8 cellular contexts compared by ENCODE assay signal in the genomic region with DNA sequence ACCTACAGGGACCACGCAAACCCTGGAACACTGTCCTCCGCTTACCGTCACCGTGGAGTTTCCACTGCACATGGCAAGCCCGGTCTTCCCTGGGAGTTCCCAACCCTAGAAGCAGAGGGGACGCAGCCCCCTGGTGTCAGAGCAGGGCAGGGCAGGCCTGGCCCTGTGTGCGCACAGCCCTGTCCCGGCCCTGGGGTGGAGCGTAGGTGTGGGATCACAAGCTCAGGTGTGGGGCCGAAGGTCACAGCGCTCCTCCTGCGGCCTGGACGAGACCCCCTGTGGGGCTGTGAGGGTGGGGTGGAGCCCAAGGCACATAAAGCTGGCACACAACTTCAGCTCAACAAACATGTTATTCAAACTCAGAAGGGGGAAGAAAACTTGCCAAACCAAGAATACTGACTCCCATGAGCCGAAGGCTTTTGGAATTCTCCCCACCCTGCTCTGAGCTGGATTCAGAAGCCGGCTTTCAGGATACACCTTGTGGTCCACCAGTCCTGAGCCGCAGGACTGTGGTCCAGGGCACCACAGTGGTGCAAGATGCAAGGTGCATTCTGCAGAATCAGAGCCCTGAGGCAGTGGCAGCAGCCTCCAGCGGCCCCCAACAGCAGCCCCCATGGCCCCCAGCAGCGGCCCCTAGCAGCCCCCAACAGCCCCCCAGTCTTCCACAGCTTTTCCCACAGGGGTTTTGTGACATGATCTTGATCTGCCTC. TPM values are rescaled to one million over a fixed set of nuclear protein-coding genes. Genes with fewer than 3 reads are reported as not detected.
DNase-seq lines count a peak whose midpoint lies in the region; ATAC-seq and TF ChIP-seq lines count a peak whose summit lies in the region.

No MANE protein-coding gene starts in this region.

- CTCF ChIA-PET in Caco-2 (lab: Charles Lee), result interaction anchor here (0.5 to 1.2 kb wide), 7 partner anchors 8 to 482 kb away, joined by 3 to 8 read pairs (median 4); a partner anchor contains a TSS

- H3K36me3 ChIP-seq in Caco-2 (ENCODE audit: control insufficient read depth, insufficient read depth, low read length), result no peaks in the 10 kb centered on the region
- H3K36me3 ChIP-seq in uterus, result no peaks in the 10 kb centered on the region

- no peak overlapping the region for H3K27ac Mint-ChIP-seq in Caco-2 (ENCODE audit: unreplicated experiment)
- no peak overlapping the region for H3K27ac Mint-ChIP-seq in T-helper 17 cell
- no peak overlapping the region for H3K27ac Mint-ChIP-seq in chondrocyte (ENCODE audit: unreplicated experiment)
- H3K27ac Mint-ChIP-seq in memory B cell, result no peak overlapping the region

- no peak for TF ChIP-seq POLR2A in uterus (IDR thresholded peaks at IDR 0.05)

- H3K9me3 ChIP-seq in Caco-2 (no peaks in the 10 kb centered on the region), T-helper 17 cell (ENCODE audit: control insufficient read depth, low read length, poor library complexity, severe bottlenecking) (no peaks in the 10 kb centered on the region), uterus (no peaks in the 10 kb centered on the region)

- H3K9me3 Mint-ChIP-seq in Caco-2 (ENCODE audit: unreplicated experiment), result peaks cover 9% of the 10 kb centered on the region
- no peaks in the 10 kb centered on the region for H3K9me3 Mint-ChIP-seq in chondrocyte (ENCODE audit: low read depth)
- peaks cover 8% of the 10 kb centered on the region for H3K9me3 Mint-ChIP-seq in memory B cell

- H3K4me3 ChIP-seq in Caco-2 (ENCODE audit: low read depth, low read length) (no peak overlapping the region), uterus (no peak overlapping the region)

- peaks cover 7% of the 10 kb centered on the region; the same call in 1 of the 2 replicates for H3K4me1 ChIP-seq in Caco-2
- no peaks in the 10 kb centered on the region for H3K4me1 ChIP-seq in uterus

- POLR2A ChIA-PET in Caco-2 (lab: Charles Lee), result interaction anchor here (0.6 kb wide), 1 partner anchor 50 kb away, joined by 3 read pairs; no protein-coding TSS in a partner anchor

- ATAC-seq in GM19351 (IDR thresholded peaks at IDR 0.05; ENCODE audit: unreplicated experiment), result peak; percentile 93
- ATAC-seq in T-helper 17 cell, result peak; percentile 74
- peak; percentile 89 for ATAC-seq in memory B cell (ENCODE audit: low read depth)
- ATAC-seq in GM18858 (IDR thresholded peaks at IDR 0.05; ENCODE audit: unreplicated experiment), result no peak

- intact Hi-C loops in Caco-2 (cut with micrococcal nuclease; ENCODE audit: unreplicated experiment) (loop anchor here (2.0 kb wide), 2 partner anchors 114 to 242 kb away; no protein-coding TSS in a partner anchor), uterus (cut with DNase I; ENCODE audit: low total_unique reads) (no loop called here)

- H3K27me3 ChIP-seq in Caco-2 (replicated peaks; ENCODE audit: control insufficient read depth, insufficient read depth, low read length) (no peaks in the 10 kb centered on the region), uterus (no peaks in the 10 kb centered on the region)

- no peak overlapping the region for H3K27ac ChIP-seq in uterus

- H3K36me3 Mint-ChIP-seq in Caco-2 (ENCODE audit: insufficient read depth, unreplicated experiment), result no peaks in the 10 kb centered on the region
- peaks cover 3% of the 10 kb centered on the region for H3K36me3 Mint-ChIP-seq in T-helper 17 cell (ENCODE audit: low read depth)
- peaks cover 9% of the 10 kb centered on the region for H3K36me3 Mint-ChIP-seq in chondrocyte (ENCODE audit: low read depth)
- peaks cover 4% of the 10 kb centered on the region for H3K36me3 Mint-ChIP-seq in memory B cell

- TF ChIP-seq CTCF in Caco-2 (IDR thresholded peaks at IDR 0.05; ENCODE audit: insufficient read depth in 1 of 2, low read depth in 1 of 2, low read length in 1 of 2, severe bottlenecking in 1 of 2, unreplicated experiment in 1 of 2), result peak; percentile 74 to 88
- peak; percentile 82 for TF ChIP-seq CTCF in chondrocyte (IDR thresholded peaks at IDR 0.05)
- TF ChIP-seq CTCF in uterus (IDR thresholded peaks at IDR 0.05), result peak; percentile 17 to 68 (median 41)

- no TSS peak for BruUV-seq in Caco-2 (replicated peaks; lab: Mats Ljungman, UMichigan)

- no peak overlapping the region for H3K4me3 Mint-ChIP-seq in Caco-2 (ENCODE audit: unreplicated experiment)
- no peak overlapping the region for H3K4me3 Mint-ChIP-seq in T-helper 17 cell
- no peak overlapping the region for H3K4me3 Mint-ChIP-seq in chondrocyte (ENCODE audit: unreplicated experiment)
- no peak overlapping the region for H3K4me3 Mint-ChIP-seq in memory B cell

- DNase-seq in Caco-2 (peak; percentile 74 to 81), HUDEP-2 (lab: John Stamatoyannopoulos, UW; ENCODE audit: unreplicated experiment in 76 of 76) (peak in 41 of 76 experiments; percentile 3 to 63 (median 21)), T-helper 17 cell (no peak), chondrocyte (ENCODE audit: low spot score) (peak; percentile 86), memory B cell (ENCODE audit: low spot score in 2 of 2) (no peak), uterus (no peak)

- H3K4me1 Mint-ChIP-seq in Caco-2 (ENCODE audit: low read depth, unreplicated experiment), result no peaks in the 10 kb centered on the region
- H3K4me1 Mint-ChIP-seq in T-helper 17 cell, result no peaks in the 10 kb centered on the region
- peaks cover 20% of the 10 kb centered on the region for H3K4me1 Mint-ChIP-seq in chondrocyte (ENCODE audit: low read depth)
- no peaks in the 10 kb centered on the region for H3K4me1 Mint-ChIP-seq in memory B cell

- H3K27me3 Mint-ChIP-seq in Caco-2 (ENCODE audit: insufficient read depth, unreplicated experiment) (peaks cover 2% of the 10 kb centered on the region), T-helper 17 cell (peaks cover 51% of the 10 kb centered on the region), chondrocyte (ENCODE audit: low read depth) (no peaks in the 10 kb centered on the region), memory B cell (peaks cover 20% of the 10 kb centered on the region)

RNA-seq across cellular contexts. Expression of a gene that starts 11.8 kb away (rescaled TPM):
- total RNA-seq in Caco-2 (2022) (41.9 and 44.5 TPM in 2 replicates), T-helper 17 cell (10 to 100 TPM; 71.3 to 86.3 TPM), chondrocyte (39.4 to 58.1 TPM (median 43.3 TPM) in 3 replicates), uterus (10 to 100 TPM; 30.6 to 64.4 (median 50.2) TPM)

Comparison
In these comparisons a context has a peak if more than half of its experiments do, and no peak if none do; other contexts are left out.
1. DNase-seq: peak in Caco-2 (2 of 2), HUDEP-2 (41 of 76) and chondrocyte (single experiment); none in T-helper 17 cell (0 of 3), memory B cell (0 of 2) and uterus (0 of 2).
2. Peak in every context shown above with its lines, with median percentiles within 50 percentile points of each other: CTCF ChIP-seq.